ENCODE assay signal across 8 cellular contexts in the genomic region with DNA sequence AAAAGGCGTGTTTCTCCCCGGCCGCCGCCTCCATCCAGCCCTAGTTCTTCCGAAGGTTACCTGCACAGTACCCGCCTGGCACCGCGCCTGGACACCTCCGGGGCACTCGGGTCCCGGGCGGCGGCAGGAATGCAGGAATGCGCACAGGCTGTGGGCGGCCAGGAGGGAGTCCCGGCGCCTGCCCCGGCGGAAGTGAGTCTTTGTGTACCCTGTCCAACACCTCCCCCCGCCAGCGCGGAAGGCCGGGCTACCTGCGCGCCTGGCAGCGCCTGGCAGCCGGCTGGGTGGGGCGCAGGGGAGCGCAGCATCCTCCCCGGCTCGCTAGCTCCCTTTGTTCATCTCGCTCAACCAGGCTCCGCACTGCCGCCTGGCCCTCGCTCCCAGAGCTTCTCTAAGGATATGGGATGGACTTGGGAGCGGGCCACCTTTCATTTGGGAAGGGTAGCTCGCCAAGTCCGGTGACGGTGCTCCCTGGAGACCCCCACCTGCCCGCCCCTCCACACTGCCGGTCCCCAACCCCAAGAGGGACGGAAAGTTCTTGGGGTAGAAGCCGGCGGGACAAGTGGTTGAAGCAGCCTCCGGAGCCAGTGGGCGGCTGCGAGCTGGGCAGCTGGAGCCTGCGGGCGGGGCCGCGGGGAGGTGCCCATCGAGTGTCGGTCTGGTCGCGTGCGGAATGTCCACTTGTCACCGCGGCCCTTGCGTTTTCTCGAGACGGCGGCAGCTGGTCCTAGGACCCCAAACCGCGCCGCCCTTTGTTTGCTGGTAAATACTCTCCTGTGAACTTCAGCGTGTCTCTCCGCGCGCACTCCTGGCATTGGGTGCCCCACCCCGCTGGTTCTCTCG. TPM values are rescaled to one million over a fixed set of nuclear protein-coding genes. Genes with fewer than 3 reads are reported as not detected.
DNase-seq lines count a peak whose midpoint lies in the region; ATAC-seq and TF ChIP-seq lines count a peak whose summit lies in the region.

No MANE protein-coding gene starts in this region.

- DNase-seq in NCI-H2029 (lab: John Stamatoyannopoulos, UW) (peak; percentile 40), NCI-H2029 treated with DMSO at 0.1 percent for 48 hours (lab: John Stamatoyannopoulos, UW) (no peak), MCF 10A (ENCODE audit: unreplicated experiment) (peak; percentile 18), left lobe of liver (ENCODE audit: low spot score) (peak; percentile 51), type B pancreatic cell (ENCODE audit: extremely low spot score, unreplicated experiment) (peak; percentile 75), mesenteric fat pad (ENCODE audit: low spot score) (no peak), middle frontal gyrus (ENCODE audit: extremely low spot score, low spot score) (no peak)

- H3K4me3 Mint-ChIP-seq in MCF 10A (ENCODE audit: unreplicated experiment) (peak overlapping the region; percentile 66), type B pancreatic cell (peak overlapping the region; percentile 88)

- H3K27ac Mint-ChIP-seq in MCF 10A (ENCODE audit: low read depth, unreplicated experiment) = no peak overlapping the region
- H3K27ac Mint-ChIP-seq in type B pancreatic cell = peak overlapping the region; percentile 80

- CTCF ChIA-PET in MCF 10A (lab: Yijun Ruan, JAX) = interaction anchor here (0.6 to 1.1 kb wide), 6 partner anchors 18 to 848 kb away, joined by 3 read pairs; no protein-coding TSS in a partner anchor

- H3K4me1 Mint-ChIP-seq in MCF 10A (ENCODE audit: insufficient read depth, unreplicated experiment) = peaks cover 4% of the 10 kb centered on the region
- peaks cover 16% of the 10 kb centered on the region for H3K4me1 Mint-ChIP-seq in type B pancreatic cell (ENCODE audit: unreplicated experiment)

- ATAC-seq in left lobe of liver (peak; percentile 33), HG02970 (IDR thresholded peaks at IDR 0.05; ENCODE audit: low FRiP score, unreplicated experiment) (no peak)

- no TSS peak for BruUV-seq in MCF 10A (replicated peaks; lab: Mats Ljungman, UMichigan)

- intact Hi-C loops in MCF 10A (cut with micrococcal nuclease) = no loop called here

- H3K27me3 Mint-ChIP-seq in MCF 10A (ENCODE audit: insufficient read depth, unreplicated experiment) (peaks cover 27% of the 10 kb centered on the region), type B pancreatic cell (peaks cover 59% of the 10 kb centered on the region)

- TF ChIP-seq CTCF in MCF 10A (IDR thresholded peaks at IDR 0.05; ENCODE audit: unreplicated experiment) = no peak
- TF ChIP-seq CTCF in type B pancreatic cell (conservative IDR thresholded peaks at IDR 0.05) = no peak

- no peaks in the 10 kb centered on the region for H3K36me3 Mint-ChIP-seq in MCF 10A (ENCODE audit: insufficient read depth, unreplicated experiment)
- no peaks in the 10 kb centered on the region for H3K36me3 Mint-ChIP-seq in type B pancreatic cell

- H3K9me3 Mint-ChIP-seq in MCF 10A (ENCODE audit: unreplicated experiment) (no peaks in the 10 kb centered on the region), type B pancreatic cell (no peaks in the 10 kb centered on the region)

- POLR2A ChIA-PET in MCF 10A (lab: Yijun Ruan, JAX) = interaction anchor here (0.9 to 1.0 kb wide), 2 partner anchors 14 to 24 kb away, joined by 3 read pairs; no protein-coding TSS in a partner anchor

RNA-seq across cellular contexts. Expression of a gene that starts 1.2 kb away (rescaled TPM):
- total RNA-seq in MCF 10A (2022) (0.34 and 0.68 TPM in 2 replicates), left lobe of liver (0.81 TPM), type B pancreatic cell (ENCODE audit: low replicate concordance) (1.8 and 18.7 TPM in 2 replicates), mesenteric fat pad (0.45 TPM)

Comparison
In these comparisons a context has a peak if more than half of its experiments do, and no peak if none do; other contexts are left out.
1. DNase-seq: peak in NCI-H2029 (single experiment), MCF 10A (single experiment), left lobe of liver (single experiment) and type B pancreatic cell (single experiment); none in NCI-H2029 treated with DMSO at 0.1 percent for 48 hours (single experiment), mesenteric fat pad (single experiment) and middle frontal gyrus (single experiment).